9 cellular contexts compared by ENCODE assay signal in the genomic region with DNA sequence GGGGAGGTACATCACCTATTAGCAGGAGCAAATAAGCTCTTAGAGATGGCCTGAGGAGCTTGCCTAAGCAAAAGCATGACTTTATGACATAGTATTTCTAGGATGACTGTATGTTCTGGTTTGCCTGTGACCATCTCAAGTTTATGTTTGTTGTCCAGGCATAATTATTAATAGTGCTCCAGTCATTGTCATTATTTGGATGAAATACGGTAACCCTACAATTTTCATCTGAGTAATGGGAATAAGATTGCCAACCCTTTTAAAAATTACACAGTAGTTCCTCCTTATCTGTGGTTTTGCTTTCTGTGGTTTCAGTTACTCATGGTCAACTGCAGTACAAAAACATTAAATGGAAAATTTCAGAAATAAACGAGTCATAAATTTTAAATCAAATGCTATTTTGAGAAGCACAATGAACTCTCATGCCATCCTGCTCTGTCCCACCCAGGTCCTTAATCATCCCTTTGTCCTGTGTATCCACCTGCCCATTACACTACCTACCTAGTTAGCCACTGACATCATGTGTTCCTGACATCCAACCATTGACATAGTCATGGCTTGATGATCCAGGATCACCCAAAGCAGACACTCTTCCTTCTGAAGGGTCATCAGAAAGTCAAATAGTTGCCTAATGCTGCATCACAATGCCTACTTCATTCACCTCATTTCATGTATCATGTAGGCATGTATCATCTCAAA.
A peak's percentile ranks its signal among the peaks of the same experiment; 100 is the strongest.
DNase-seq lines count a peak whose midpoint lies in the region; ATAC-seq and TF ChIP-seq lines count a peak whose summit lies in the region.
"Had no signal": no experiment of that assay in that cellular context is flagged by ENCODE, and none has a peak within 500 bp of the region (broad histone marks: within the 10 kb centered on the region; RNA-seq: fewer than 3 reads in every experiment).

No MANE protein-coding gene starts in this region.

- in situ Hi-C loops in brain microvascular endothelial cell (cut with HindIII; ENCODE audit: low pct_ligation_motif_present, low sequenced_read_pairs), result no loop called here

- peak overlapping the region; percentile 77 for H3K27ac ChIP-seq in brain microvascular endothelial cell

- ATAC-seq in GM19468 (IDR thresholded peaks at IDR 0.05; ENCODE audit: extremely low read depth, unreplicated experiment), result peak; percentile 47
- ATAC-seq in HG03520 (IDR thresholded peaks at IDR 0.05; ENCODE audit: unreplicated experiment), result peak; percentile 66
- ATAC-seq in HG03108 (IDR thresholded peaks at IDR 0.05; ENCODE audit: unreplicated experiment), result no peak

- no peak overlapping the region for H3K4me3 ChIP-seq in brain microvascular endothelial cell (ENCODE audit: low read depth, low read length)

- POLR2A ChIA-PET in HEK293T (lab: Yijun Ruan, JAX), result no interaction called here

- CTCF ChIA-PET in HEK293T (lab: Yijun Ruan, JAX), result no interaction called here

- no peaks in the 10 kb centered on the region for H3K27me3 ChIP-seq in brain microvascular endothelial cell (replicated peaks)

- peak; percentile 46 for DNase-seq in DMS53 treated with DMSO at 0.1 percent for 48 hours (lab: John Stamatoyannopoulos, UW; ENCODE audit: unreplicated experiment)
- DNase-seq in brain microvascular endothelial cell, result peak; percentile 82
- DNase-seq in cortex of kidney (lab: John Stamatoyannopoulos, UW), result no peak
- DNase-seq in dedifferentiated amniotic fluid mesenchymal stem cell (ENCODE audit: extremely low spot score), result no peak
- DNase-seq in HEK293T (ENCODE audit: extremely low spot score), result no peak
- DNase-seq: activated gamma-delta T cell treated with Interleukin-2 at 50 U/mL for 16 hours had no signal

- H3K36me3 ChIP-seq in brain microvascular endothelial cell (replicated peaks), result no peaks in the 10 kb centered on the region

- no peak for TF ChIP-seq CTCF in brain microvascular endothelial cell (IDR thresholded peaks at IDR 0.05; ENCODE audit: low read depth, low read length, missing control alignments)

TF ChIP-seq in HEK293T, 16 proteins besides CTCF, POLR2A, EP300 and RAD21:
- no peak for TF ChIP-seq FOXM1 (IDR thresholded peaks at IDR 0.05; ENCODE audit: borderline replicate concordance)
- TF ChIP-seq HDGF (IDR thresholded peaks at IDR 0.05; ENCODE audit: borderline replicate concordance), result no peak
- TF ChIP-seq L3MBTL2 (conservative IDR thresholded peaks at IDR 0.05), result no peak
- no peak for TF ChIP-seq SUZ12 (IDR thresholded peaks at IDR 0.05)
- TF ChIP-seq SP1 (IDR thresholded peaks at IDR 0.05), result no peak
- TF ChIP-seq FOXA1 (IDR thresholded peaks at IDR 0.05), result no peak
- no peak for TF ChIP-seq ZNF384 (IDR thresholded peaks at IDR 0.05)
- no peak for TF ChIP-seq NFRKB (IDR thresholded peaks at IDR 0.05)
- TF ChIP-seq ELF4 (IDR thresholded peaks at IDR 0.05), result no peak
- TF ChIP-seq FOXK2 (IDR thresholded peaks at IDR 0.05), result no peak
- TF ChIP-seq LEF1 (IDR thresholded peaks at IDR 0.05; ENCODE audit: borderline replicate concordance), result no peak
- no peak for TF ChIP-seq ARNT (IDR thresholded peaks at IDR 0.05)
- no peak for TF ChIP-seq PKNOX1 (IDR thresholded peaks at IDR 0.05)
- TF ChIP-seq TARDBP (IDR thresholded peaks at IDR 0.05), result no peak
- no peak for TF ChIP-seq CTBP1 (IDR thresholded peaks at IDR 0.05; ENCODE audit: borderline replicate concordance)
- no peak for TF ChIP-seq BHLHE40 (IDR thresholded peaks at IDR 0.05; ENCODE audit: borderline replicate concordance)

Comparison
In these comparisons a context has a peak if more than half of its experiments do, and no peak if none do; other contexts are left out.
1. DNase-seq: peak in DMS53 treated with DMSO at 0.1 percent for 48 hours (single experiment) and brain microvascular endothelial cell (single experiment); none in cortex of kidney (single experiment), dedifferentiated amniotic fluid mesenchymal stem cell (single experiment) and HEK293T (single experiment).